ENCODE assay signal across 15 cellular contexts in genomic region chr7:94512735-94513564, GRCh38. TPM values are rescaled to one million over a fixed set of nuclear protein-coding genes. Genes with fewer than 3 reads are reported as not detected.
A peak's percentile ranks its signal among the peaks of the same experiment; 100 is the strongest.
DNase-seq lines count a peak whose midpoint lies in the region; ATAC-seq, FAIRE-seq and TF ChIP-seq lines count a peak whose summit lies in the region.
"Had no signal": no experiment of that assay in that cellular context is flagged by ENCODE, and none has a peak within 500 bp of the region (broad histone marks: within the 10 kb centered on the region; RNA-seq: fewer than 3 reads in every experiment).

No MANE protein-coding gene starts in this region.

- no peaks in the 10 kb centered on the region for H3K9me3 Mint-ChIP-seq in activated T-cell treated with anti-CD3 and anti-CD28 coated beads, Interleukin-2, amount 50 U/mL, for 72 hours

- peaks cover 2% of the 10 kb centered on the region in 2 donors for H3K36me3 Mint-ChIP-seq in activated T-cell treated with anti-CD3 and anti-CD28 coated beads, Interleukin-2, amount 50 U/mL, for 72 hours (ENCODE audit: insufficient read depth in 2 of 2)

- POLR2A ChIA-PET in PC-9 (lab: Charles Lee; ENCODE audit: unreplicated experiment), result no interaction called here

- BruUV-seq in PC-9 (replicated peaks; lab: Mats Ljungman, UMichigan), result no TSS peak

- no peaks in the 10 kb centered on the region for H3K27me3 ChIP-seq in PC-9 (ENCODE audit: insufficient read depth, low read depth)
- H3K27me3 ChIP-seq in smooth muscle cell (ENCODE audit: low read depth), result no peaks in the 10 kb centered on the region
- H3K27me3 ChIP-seq: esophagus muscularis mucosa had no signal

- TF ChIP-seq CTCF in PC-9 (conservative IDR thresholded peaks at IDR 0.05), result no peak
- no peak for TF ChIP-seq CTCF in smooth muscle cell (IDR thresholded peaks at IDR 0.05; ENCODE audit: borderline replicate concordance, insufficient read depth, poor library complexity, severe bottlenecking)

- H4K20me1 ChIP-seq in PC-9 (ENCODE audit: insufficient read depth), result no peaks in the 10 kb centered on the region
- H4K20me1 ChIP-seq in smooth muscle cell (ENCODE audit: low read depth), result peaks cover 8% of the 10 kb centered on the region

- H3K4me1 ChIP-seq in PC-9 (replicated peaks; ENCODE audit: insufficient read depth), result peaks cover 33% of the 10 kb centered on the region
- H3K4me1 ChIP-seq in smooth muscle cell (ENCODE audit: low read depth), result peaks cover 45% of the 10 kb centered on the region

- H3K27ac ChIP-seq in PC-9 (peak overlapping the region; percentile 48; the same call in 1 of the 2 replicates), smooth muscle cell (ENCODE audit: low read depth) (no peak overlapping the region)
- H3K27ac ChIP-seq: esophagus muscularis mucosa, left ventricle myocardium inferior, thoracic aorta had no signal

- H3K4me3 Mint-ChIP-seq in activated T-cell treated with anti-CD3 and anti-CD28 coated beads, Interleukin-2, amount 50 U/mL, for 72 hours, result peak overlapping the region in 1 of 2 donors; percentile 31

- H3K27ac Mint-ChIP-seq in activated T-cell treated with anti-CD3 and anti-CD28 coated beads, Interleukin-2, amount 50 U/mL, for 72 hours, result peak overlapping the region; percentile 78

- intact Hi-C loops in PC-9 (cut with micrococcal nuclease; ENCODE audit: unreplicated experiment), result loop anchor here (5.0 kb wide), 1 partner anchor 184 kb away; no protein-coding TSS in a partner anchor

- H3K9ac ChIP-seq in smooth muscle cell (ENCODE audit: low read depth), result no peak overlapping the region

- H2AFZ ChIP-seq in PC-9 (no peak overlapping the region), smooth muscle cell (ENCODE audit: low read depth) (no peak overlapping the region)

- peaks cover 31% of the 10 kb centered on the region for H3F3A ChIP-seq in PC-9 (ENCODE audit: insufficient read depth, low read depth)
- H3F3A ChIP-seq in smooth muscle cell (ENCODE audit: low read depth), result peaks cover 4% of the 10 kb centered on the region

- no peak overlapping the region for H3K4me3 ChIP-seq in PC-9
- H3K4me3 ChIP-seq in smooth muscle cell, result no peak overlapping the region
- H3K4me3 ChIP-seq: esophagus muscularis mucosa, left ventricle myocardium inferior, thoracic aorta had no signal

- 69% methylated on average over 11 of the region's 11 CpGs for WGBS in smooth muscle cell (ENCODE audit: low lambda C conversion rate)

- H3K36me3 ChIP-seq in PC-9 (ENCODE audit: low read depth), result no peaks in the 10 kb centered on the region
- H3K36me3 ChIP-seq in smooth muscle cell (ENCODE audit: low read depth), result no peaks in the 10 kb centered on the region
- H3K36me3 ChIP-seq: esophagus muscularis mucosa, thoracic aorta had no signal

- no peaks in the 10 kb centered on the region for H3K9me2 ChIP-seq in PC-9 (ENCODE audit: insufficient read depth)

- H3K4me2 ChIP-seq in PC-9, result peak overlapping the region; percentile 83; the same call in 1 of the 2 replicates
- peak overlapping the region; percentile 4 for H3K4me2 ChIP-seq in smooth muscle cell

- H3K9me3 ChIP-seq in PC-9 (ENCODE audit: insufficient read depth, low read depth), result no peaks in the 10 kb centered on the region
- H3K9me3 ChIP-seq in smooth muscle cell (replicated peaks; ENCODE audit: low read depth), result no peaks in the 10 kb centered on the region
- H3K9me3 ChIP-seq: esophagus muscularis mucosa, left ventricle myocardium inferior, thoracic aorta had no signal

- H3K4me1 Mint-ChIP-seq in activated T-cell treated with anti-CD3 and anti-CD28 coated beads, Interleukin-2, amount 50 U/mL, for 72 hours (ENCODE audit: low read depth), result peaks cover 60% of the 10 kb centered on the region

- peak; percentile 30 for FAIRE-seq in islet of Langerhans (lab: Jason Lieb, UNC)

- CTCF ChIA-PET in PC-9 (lab: Charles Lee), result interaction anchor here (0.6 kb wide), 1 partner anchor 12 kb away, joined by 5 read pairs; no protein-coding TSS in a partner anchor

- DNase-seq in activated T-cell treated with anti-CD3 and anti-CD28 coated beads, Interleukin-2, amount 50 U/mL, for 72 hours, result no peak
- DNase-seq in activated T-cell treated with anti-CD3 and anti-CD28 coated beads for 4 hours (no peak), PC-9 (no peak), smooth muscle cell (lab: John Stamatoyannopoulos, UW; ENCODE audit: unreplicated experiment) (no peak), NCI-H446 treated with DMSO at 0.1 percent for 48 hours (lab: John Stamatoyannopoulos, UW) (no peak)
- DNase-seq: DMS153, left ventricle myocardium inferior, NCI-H1105, NCI-H526, SHP77 treated with DMSO at 0.1 percent for 48 hours had no signal

- H3K79me2 ChIP-seq in PC-9 (ENCODE audit: low read depth), result peaks cover 40% of the 10 kb centered on the region
- H3K79me2 ChIP-seq in smooth muscle cell (ENCODE audit: low read depth), result peaks cover 64% of the 10 kb centered on the region

- no peak for ATAC-seq in activated T-cell treated with anti-CD3 and anti-CD28 coated beads, Interleukin-2, amount 50 U/mL, for 72 hours (replicated peaks in 1 of 2)
- ATAC-seq in GM18907 (IDR thresholded peaks at IDR 0.05; ENCODE audit: unreplicated experiment) (no peak), GM18867 (IDR thresholded peaks at IDR 0.05; ENCODE audit: unreplicated experiment) (no peak)

- H3K27me3 Mint-ChIP-seq in activated T-cell treated with anti-CD3 and anti-CD28 coated beads, Interleukin-2, amount 50 U/mL, for 72 hours (ENCODE audit: low read depth), result no peaks in the 10 kb centered on the region

RNA-seq across cellular contexts. Expression of gene CASD1, which starts 3.3 kb away (rescaled TPM):
- 10 to 100 TPM; 14.1 to 15.8 TPM for total RNA-seq in activated T-cell treated with anti-CD3 and anti-CD28 coated beads, Interleukin-2, amount 50 U/mL, for 72 hours
- total RNA-seq in PC-9 (2021) (14.0 and 15.0 TPM in 2 replicates), smooth muscle cell (29.9 and 33.6 TPM in 2 replicates)
- polyA plus RNA-seq in smooth muscle cell, result 8.0 and 9.8 TPM in 2 replicates
